ENCODE assay signal across 12 cellular contexts in genomic region chr9:81032030-81032572, GRCh38.
DNase-seq lines count a peak whose midpoint lies in the region; ATAC-seq lines count a peak whose summit lies in the region.
"Had no signal": no experiment of that assay in that cellular context is flagged by ENCODE, and none has a peak within 500 bp of the region (broad histone marks: within the 10 kb centered on the region; RNA-seq: fewer than 3 reads in every experiment).

No MANE protein-coding gene starts in this region.

- peak; percentile 15 for DNase-seq in Ammon's horn (ENCODE audit: low spot score)
- peak; percentile 73 for DNase-seq in astrocyte of the hippocampus (ENCODE audit: low read depth, low spot score)
- DNase-seq in SW 1271 (lab: John Stamatoyannopoulos, UW): no peak
- no peak for DNase-seq in DMS153 (lab: John Stamatoyannopoulos, UW)
- DNase-seq: stimulated activated CD8-positive, alpha-beta memory T cell treated with anti-CD3 and anti-CD28 coated beads, Interleukin-4, amount 100 ng/mL, for 48 hours had no signal

- peak overlapping the region; percentile 80 for H3K27ac ChIP-seq in mesodermal cell (ENCODE audit: low read depth, low read length, severe bottlenecking)
- H3K27ac ChIP-seq: esophagus muscularis mucosa, ovary had no signal

- ATAC-seq in HG03354 (IDR thresholded peaks at IDR 0.05; ENCODE audit: poor library complexity, severe bottlenecking, unreplicated experiment) (peak; percentile 52), HG03460 (IDR thresholded peaks at IDR 0.05; ENCODE audit: unreplicated experiment) (no peak), HG02852 (IDR thresholded peaks at IDR 0.05; ENCODE audit: unreplicated experiment) (no peak)
- ATAC-seq: K562 had no signal

- no peaks in the 10 kb centered on the region for H3K9me3 ChIP-seq in mesodermal cell (ENCODE audit: control insufficient read depth, low read length)
- H3K9me3 ChIP-seq: esophagus muscularis mucosa, ovary had no signal

- H3K36me3 ChIP-seq in mesodermal cell (ENCODE audit: control insufficient read depth, insufficient read depth, low read length): no peaks in the 10 kb centered on the region
- H3K36me3 ChIP-seq: esophagus muscularis mucosa, ovary had no signal

- peaks cover 25% of the 10 kb centered on the region for H3K4me1 ChIP-seq in mesodermal cell (ENCODE audit: control insufficient read depth, insufficient read depth, low read length, poor library complexity, severe bottlenecking)

- WGBS in mesodermal cell (ENCODE audit: insufficient coverage in 2 of 2), 2 experiments: 78 to 100% methylated on average over 2 of the region's 2 CpGs

- no peak overlapping the region for H3K4me3 ChIP-seq in mesodermal cell (ENCODE audit: extremely low read depth, insufficient read depth, low read length, poor library complexity, severe bottlenecking)
- H3K4me3 ChIP-seq: esophagus muscularis mucosa, K562, ovary had no signal

Comparison
In these comparisons a context has a peak if more than half of its experiments do, and no peak if none do; other contexts are left out.
1. DNase-seq: peak in Ammon's horn (single experiment) and astrocyte of the hippocampus (single experiment); none in SW 1271 (0 of 2) and DMS153 (single experiment).